1 cellular context compared by ENCODE assay signal in genomic region chr7:123499211-123499968, GRCh38.
TF ChIP-seq lines count a peak whose summit lies in the region.

No MANE protein-coding gene starts in this region.

TF ChIP-seq in K562, 482 proteins besides CTCF, POLR2A, EP300 and RAD21 (continued from another document and continues in another):
- TF ChIP-seq ETV6 (IDR thresholded peaks at IDR 0.05; ENCODE audit: borderline replicate concordance in 1 of 2, low read depth in 2 of 2, low read length in 1 of 2): no peak
- no peak for TF ChIP-seq ETV6 (CRISPR knock-in tag; IDR thresholded peaks at IDR 0.05; ENCODE audit: borderline replicate concordance)
- peak; percentile 97 for TF ChIP-seq CXXC5 (CRISPR knock-in tag; IDR thresholded peaks at IDR 0.05)
- no peak for TF ChIP-seq ZNF695 (CRISPR knock-in tag; IDR thresholded peaks at IDR 0.05)
- no peak for TF ChIP-seq MEF2A (IDR thresholded peaks at IDR 0.05; ENCODE audit: control insufficient read depth, low read depth, low read length)
- TF ChIP-seq, protein P1, sequence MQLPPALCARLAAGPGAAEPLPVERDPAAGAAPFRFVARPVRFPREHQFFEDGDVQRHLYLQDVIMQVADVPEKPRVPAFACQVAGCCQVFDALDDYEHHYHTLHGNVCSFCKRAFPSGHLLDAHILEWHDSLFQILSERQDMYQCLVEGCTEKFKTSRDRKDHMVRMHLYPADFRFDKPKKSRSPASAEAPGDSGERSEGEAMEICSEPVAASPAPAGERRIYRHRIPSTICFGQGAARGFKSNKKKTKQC (CRISPR knock-in tag; IDR thresholded peaks at IDR 0.05): no peak
- TF ChIP-seq MCM2 (IDR thresholded peaks at IDR 0.05; ENCODE audit: low read depth): no peak
- TF ChIP-seq, protein P2, sequence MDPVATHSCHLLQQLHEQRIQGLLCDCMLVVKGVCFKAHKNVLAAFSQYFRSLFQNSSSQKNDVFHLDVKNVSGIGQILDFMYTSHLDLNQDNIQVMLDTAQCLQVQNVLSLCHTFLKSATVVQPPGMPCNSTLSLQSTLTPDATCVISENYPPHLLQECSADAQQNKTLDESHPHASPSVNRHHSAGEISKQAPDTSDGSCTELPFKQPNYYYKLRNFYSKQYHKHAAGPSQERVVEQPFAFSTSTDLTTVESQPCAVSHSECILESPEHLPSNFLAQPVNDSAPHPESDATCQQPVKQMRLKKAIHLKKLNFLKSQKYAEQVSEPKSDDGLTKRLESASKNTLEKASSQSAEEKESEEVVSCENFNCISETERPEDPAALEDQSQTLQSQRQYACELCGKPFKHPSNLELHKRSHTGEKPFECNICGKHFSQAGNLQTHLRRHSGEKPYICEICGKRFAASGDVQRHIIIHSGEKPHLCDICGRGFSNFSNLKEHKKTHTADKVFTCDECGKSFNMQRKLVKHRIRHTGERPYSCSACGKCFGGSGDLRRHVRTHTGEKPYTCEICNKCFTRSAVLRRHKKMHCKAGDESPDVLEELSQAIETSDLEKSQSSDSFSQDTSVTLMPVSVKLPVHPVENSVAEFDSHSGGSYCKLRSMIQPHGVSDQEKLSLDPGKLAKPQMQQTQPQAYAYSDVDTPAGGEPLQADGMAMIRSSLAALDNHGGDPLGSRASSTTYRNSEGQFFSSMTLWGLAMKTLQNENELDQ (CRISPR knock-in tag; IDR thresholded peaks at IDR 0.05; ENCODE audit: borderline replicate concordance): no peak
- no peak for TF ChIP-seq AFF4 (CRISPR knock-in tag; IDR thresholded peaks at IDR 0.05)
- TF ChIP-seq MEIS2 (IDR thresholded peaks at IDR 0.05; ENCODE audit: partially characterized antibody): no peak
- no peak for TF ChIP-seq XRCC3 (IDR thresholded peaks at IDR 0.05)
- TF ChIP-seq POU5F1 (IDR thresholded peaks at IDR 0.05; ENCODE audit: borderline replicate concordance, low read depth, low read length, partially characterized antibody): no peak
- no peak for TF ChIP-seq PML (IDR thresholded peaks at IDR 0.05; ENCODE audit: low read length)
- no peak for TF ChIP-seq TAL1 (IDR thresholded peaks at IDR 0.05)
- no peak; the same call in 1 of the 2 replicates for TF ChIP-seq KDM2B (CRISPR knock-in tag; IDR thresholded peaks at IDR 0.05)
- TF ChIP-seq, protein P3, sequence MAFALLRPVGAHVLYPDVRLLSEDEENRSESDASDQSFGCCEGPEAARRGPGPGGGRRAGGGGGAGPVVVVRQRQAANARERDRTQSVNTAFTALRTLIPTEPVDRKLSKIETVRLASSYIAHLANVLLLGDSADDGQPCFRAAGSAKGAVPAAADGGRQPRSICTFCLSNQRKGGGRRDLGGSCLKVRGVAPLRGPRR (CRISPR knock-in tag; IDR thresholded peaks at IDR 0.05): peak; percentile 93
- TF ChIP-seq ZNF76 (CRISPR knock-in tag; IDR thresholded peaks at IDR 0.05; ENCODE audit: borderline replicate concordance): peak; percentile 98
- TF ChIP-seq, protein P4, sequence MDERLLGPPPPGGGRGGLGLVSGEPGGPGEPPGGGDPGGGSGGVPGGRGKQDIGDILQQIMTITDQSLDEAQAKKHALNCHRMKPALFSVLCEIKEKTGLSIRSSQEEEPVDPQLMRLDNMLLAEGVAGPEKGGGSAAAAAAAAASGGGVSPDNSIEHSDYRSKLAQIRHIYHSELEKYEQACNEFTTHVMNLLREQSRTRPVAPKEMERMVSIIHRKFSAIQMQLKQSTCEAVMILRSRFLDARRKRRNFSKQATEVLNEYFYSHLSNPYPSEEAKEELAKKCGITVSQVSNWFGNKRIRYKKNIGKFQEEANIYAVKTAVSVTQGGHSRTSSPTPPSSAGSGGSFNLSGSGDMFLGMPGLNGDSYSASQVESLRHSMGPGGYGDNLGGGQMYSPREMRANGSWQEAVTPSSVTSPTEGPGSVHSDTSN (CRISPR knock-in tag; IDR thresholded peaks at IDR 0.05; ENCODE audit: low read depth): no peak
- TF ChIP-seq, protein P4 (tag; conservative IDR thresholded peaks at IDR 0.05; ENCODE audit: low read depth): peak; percentile 51
- TF ChIP-seq NCOA4 (IDR thresholded peaks at IDR 0.05; ENCODE audit: partially characterized antibody): no peak
- no peak for TF ChIP-seq RBM17 (IDR thresholded peaks at IDR 0.05; ENCODE audit: borderline replicate concordance, low read depth, low read length)
- TF ChIP-seq TEAD2 (tag; IDR thresholded peaks at IDR 0.05): peak; percentile 76
- no peak for TF ChIP-seq FOSL1 (tag; conservative IDR thresholded peaks at IDR 0.05)
- no peak for TF ChIP-seq NONO (IDR thresholded peaks at IDR 0.05; ENCODE audit: low read depth in 2 of 2, low read length in 1 of 2)
- TF ChIP-seq RBM34 (IDR thresholded peaks at IDR 0.05; ENCODE audit: borderline replicate concordance, insufficient read depth, low read length): no peak
- peak; percentile 74; the same call in 1 of the 2 replicates for TF ChIP-seq HOXB6 (CRISPR knock-in tag; IDR thresholded peaks at IDR 0.05; ENCODE audit: borderline replicate concordance)
- no peak for TF ChIP-seq SP1 (CRISPR knock-in tag; IDR thresholded peaks at IDR 0.05)
- no peak for TF ChIP-seq TGIF2 (CRISPR knock-in tag; IDR thresholded peaks at IDR 0.05)
- TF ChIP-seq, protein P5, sequence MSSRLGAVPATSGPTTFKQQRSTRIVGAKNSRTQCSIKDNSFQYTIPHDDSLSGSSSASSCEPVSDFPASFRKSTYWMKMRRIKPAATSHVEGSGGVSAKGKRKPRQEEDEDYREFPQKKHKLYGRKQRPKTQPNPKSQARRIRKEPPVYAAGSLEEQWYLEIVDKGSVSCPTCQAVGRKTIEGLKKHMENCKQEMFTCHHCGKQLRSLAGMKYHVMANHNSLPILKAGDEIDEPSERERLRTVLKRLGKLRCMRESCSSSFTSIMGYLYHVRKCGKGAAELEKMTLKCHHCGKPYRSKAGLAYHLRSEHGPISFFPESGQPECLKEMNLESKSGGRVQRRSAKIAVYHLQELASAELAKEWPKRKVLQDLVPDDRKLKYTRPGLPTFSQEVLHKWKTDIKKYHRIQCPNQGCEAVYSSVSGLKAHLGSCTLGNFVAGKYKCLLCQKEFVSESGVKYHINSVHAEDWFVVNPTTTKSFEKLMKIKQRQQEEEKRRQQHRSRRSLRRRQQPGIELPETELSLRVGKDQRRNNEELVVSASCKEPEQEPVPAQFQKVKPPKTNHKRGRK (tag; IDR thresholded peaks at IDR 0.05): no peak
- no peak for TF ChIP-seq CSDE1 (IDR thresholded peaks at IDR 0.05)
- TF ChIP-seq ZNF551 (CRISPR knock-in tag; IDR thresholded peaks at IDR 0.05): no peak
- TF ChIP-seq HNRNPLL (IDR thresholded peaks at IDR 0.05; ENCODE audit: low read depth, low read length, poor library complexity, severe bottlenecking): no peak
- TF ChIP-seq THRB (CRISPR knock-in tag; conservative IDR thresholded peaks at IDR 0.05): peak; percentile 85
- TF ChIP-seq ZNF354B (CRISPR knock-in tag; IDR thresholded peaks at IDR 0.05): peak; percentile 89
- TF ChIP-seq ZNF324 (CRISPR knock-in tag; IDR thresholded peaks at IDR 0.05): peak; percentile 77
- no peak for TF ChIP-seq CBX1 (IDR thresholded peaks at IDR 0.05; ENCODE audit: low read depth)
- no peak for TF ChIP-seq PREB (CRISPR knock-in tag; IDR thresholded peaks at IDR 0.05)
- TF ChIP-seq KLF1 (tag; IDR thresholded peaks at IDR 0.05): no peak
- TF ChIP-seq U2AF1 (optimal IDR thresholded peaks at IDR 0.05; ENCODE audit: low read depth, low read length): no peak
- peak; percentile 96 for TF ChIP-seq HBP1 (CRISPR knock-in tag; IDR thresholded peaks at IDR 0.05)
- TF ChIP-seq, protein P6, sequence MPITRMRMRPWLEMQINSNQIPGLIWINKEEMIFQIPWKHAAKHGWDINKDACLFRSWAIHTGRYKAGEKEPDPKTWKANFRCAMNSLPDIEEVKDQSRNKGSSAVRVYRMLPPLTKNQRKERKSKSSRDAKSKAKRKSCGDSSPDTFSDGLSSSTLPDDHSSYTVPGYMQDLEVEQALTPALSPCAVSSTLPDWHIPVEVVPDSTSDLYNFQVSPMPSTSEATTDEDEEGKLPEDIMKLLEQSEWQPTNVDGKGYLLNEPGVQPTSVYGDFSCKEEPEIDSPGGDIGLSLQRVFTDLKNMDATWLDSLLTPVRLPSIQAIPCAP (CRISPR knock-in tag; IDR thresholded peaks at IDR 0.05; ENCODE audit: borderline replicate concordance): no peak
- TF ChIP-seq CC2D1A (IDR thresholded peaks at IDR 0.05): no peak
- TF ChIP-seq ARID2 (IDR thresholded peaks at IDR 0.05): no peak
- peak; percentile 96 for TF ChIP-seq ZNF41 (CRISPR knock-in tag; conservative IDR thresholded peaks at IDR 0.05)
- TF ChIP-seq ZNF239 (CRISPR knock-in tag; IDR thresholded peaks at IDR 0.05): peak; percentile 95
- TF ChIP-seq NR2C2 (CRISPR knock-in tag; IDR thresholded peaks at IDR 0.05): no peak
- peak; percentile 67 for TF ChIP-seq NR2C2 (tag; IDR thresholded peaks at IDR 0.05)
- no peak for TF ChIP-seq ARNT (IDR thresholded peaks at IDR 0.05)
- TF ChIP-seq FOXK1 (CRISPR knock-in tag; IDR thresholded peaks at IDR 0.05; ENCODE audit: borderline replicate concordance): no peak
- no peak for TF ChIP-seq RB1 (IDR thresholded peaks at IDR 0.05; ENCODE audit: low read depth)
- TF ChIP-seq ZBTB7A (IDR thresholded peaks at IDR 0.05; ENCODE audit: borderline replicate concordance, control insufficient read depth, low read depth, low read length): no peak
- TF ChIP-seq RBM25 (IDR thresholded peaks at IDR 0.05; ENCODE audit: low read depth, low read length, severe bottlenecking): no peak
